In the genomic region with DNA sequence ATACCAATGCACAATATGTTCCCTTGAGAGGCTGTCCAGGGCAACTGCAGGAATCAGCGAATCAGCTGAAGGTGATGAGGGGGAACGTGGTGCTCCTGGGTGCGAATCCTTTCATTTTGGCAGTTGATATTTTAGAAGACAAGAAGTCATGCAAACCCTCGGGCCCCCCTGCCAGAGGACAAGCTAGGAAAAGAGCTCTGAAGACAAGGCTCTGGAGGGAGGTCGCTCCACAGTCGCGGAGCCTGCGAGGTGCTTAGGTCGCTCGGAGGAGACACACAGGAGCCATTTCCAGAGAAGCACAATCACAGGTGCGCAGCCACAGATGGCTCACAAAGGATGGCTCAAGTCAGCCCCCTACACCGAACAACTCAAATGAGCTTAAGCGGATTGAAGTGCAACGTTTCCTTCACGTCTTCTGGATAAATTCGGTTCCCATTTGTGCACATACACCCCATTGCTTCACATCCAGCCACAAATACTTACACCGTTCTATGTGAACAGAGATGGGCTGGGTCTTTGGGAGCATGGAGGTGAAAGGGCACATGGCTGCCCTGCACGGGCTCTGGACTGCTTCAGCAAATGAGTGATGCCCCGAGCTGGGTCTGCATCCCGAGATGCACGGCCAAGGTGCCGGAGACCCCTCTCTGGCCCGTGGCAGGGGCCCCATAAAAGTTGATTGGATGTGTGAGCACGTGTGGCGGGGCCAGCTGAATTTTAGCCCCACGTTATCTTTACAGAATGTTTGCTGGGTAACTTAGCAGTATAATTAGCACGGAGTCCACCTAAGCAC, we compare ENCODE assay signal across 29 cellular contexts.
"Had no signal": no experiment of that assay in that cellular context is flagged by ENCODE, and none has a peak within 500 bp of the region (broad histone marks: within the 10 kb centered on the region; RNA-seq: fewer than 3 reads in every experiment).

No MANE protein-coding gene starts in this region.

- ATAC-seq: activated CD4-positive, alpha-beta T cell treated with anti-CD3 and anti-CD28 coated beads for 36 hours; activated CD8-positive, alpha-beta memory T cell treated with anti-CD3 and anti-CD28 coated beads, Interleukin-2, amount 10 ng/mL, durations not matched to agents 7 days and 5 days; activated CD8-positive, alpha-beta T cell treated with anti-CD3 and anti-CD28 coated beads, Interleukin-2, amount 10 ng/mL, durations not matched to agents 7 days and 5 days; activated naive CD8-positive, alpha-beta T cell treated with anti-CD3 and anti-CD28 coated beads, Interleukin-2, amount 50 U/mL, for 24 hours; body of pancreas; effector memory CD8-positive, alpha-beta T cell; gastroesophageal sphincter had no signal

- H3K4me3 ChIP-seq: adrenal gland, body of pancreas, cardiac muscle cell, esophagus muscularis mucosa, gastroesophageal sphincter had no signal

- H3K27me3 ChIP-seq: adrenal gland, body of pancreas had no signal

- H3K4me1 ChIP-seq: adrenal gland, body of pancreas, esophagus muscularis mucosa, gastroesophageal sphincter had no signal

- DNase-seq: activated CD4-positive, alpha-beta memory T cell treated with anti-CD3 and anti-CD28 coated beads for 36 hours; activated CD4-positive, alpha-beta T cell treated with anti-CD3 and anti-CD28 coated beads for 36 hours; activated CD4-positive, alpha-beta T cell treated with anti-CD3 and anti-CD28 coated beads, Interleukin-2, amount 10 ng/mL, durations not matched to agents 24 days and 14 days; activated CD4-positive, CD25-positive, alpha-beta regulatory T cell; activated CD4-positive, CD25-positive, alpha-beta regulatory T cell treated with anti-CD3 and anti-CD28 coated beads, Interleukin-2, amount 50 U/mL, for 72 hours; activated CD8-positive, alpha-beta memory T cell treated with anti-CD3 and anti-CD28 coated beads, Interleukin-2, amount 10 ng/mL, durations not matched to agents 7 days and 5 days; activated CD8-positive, alpha-beta memory T cell treated with anti-CD3 and anti-CD28 coated beads, Interleukin-2, amount 50 U/mL, for 4 hours; activated CD8-positive, alpha-beta T cell treated with anti-CD3 and anti-CD28 coated beads, Interleukin-2, amount 10 ng/mL, durations not matched to agents 7 days and 5 days; activated effector memory CD4-positive, alpha-beta T cell treated with anti-CD3 and anti-CD28 coated beads, Interleukin-2, amount 50 U/mL, for 16 hours; activated naive CD4-positive, alpha-beta T cell treated with anti-CD3 and anti-CD28 coated beads for 36 hours; activated naive CD8-positive, alpha-beta T cell treated with anti-CD3 and anti-CD28 coated beads for 36 hours; activated naive CD8-positive, alpha-beta T cell treated with anti-CD3 and anti-CD28 coated beads, Interleukin-2, amount 50 U/mL, for 24 hours; activated T-cell treated with anti-CD3 and anti-CD28 coated beads, Interleukin-2, amount 50 U/mL, for 1 hour; activated T-cell treated with anti-CD3 and anti-CD28 coated beads, Interleukin-2, amount 50 U/mL, for 48 hours; adrenal gland; amygdala; body of pancreas; central memory CD4-positive, alpha-beta T cell; cerebellar nuclear complex; cortex of kidney; dermis blood vessel endothelial cell; effector CD4-positive, alpha-beta T cell; effector memory CD8-positive, alpha-beta T cell; erythroblast; foreskin melanocyte; T-helper 2 cell had no signal

- H3K36me3 ChIP-seq: adrenal gland, cardiac muscle cell, esophagus muscularis mucosa, gastroesophageal sphincter had no signal

- H3K9me3 ChIP-seq: adrenal gland, body of pancreas had no signal

- H3K27ac ChIP-seq: adrenal gland, body of pancreas, cardiac muscle cell, esophagus muscularis mucosa, gastroesophageal sphincter had no signal
